9 cellular contexts compared by ENCODE assay signal in the genomic region with DNA sequence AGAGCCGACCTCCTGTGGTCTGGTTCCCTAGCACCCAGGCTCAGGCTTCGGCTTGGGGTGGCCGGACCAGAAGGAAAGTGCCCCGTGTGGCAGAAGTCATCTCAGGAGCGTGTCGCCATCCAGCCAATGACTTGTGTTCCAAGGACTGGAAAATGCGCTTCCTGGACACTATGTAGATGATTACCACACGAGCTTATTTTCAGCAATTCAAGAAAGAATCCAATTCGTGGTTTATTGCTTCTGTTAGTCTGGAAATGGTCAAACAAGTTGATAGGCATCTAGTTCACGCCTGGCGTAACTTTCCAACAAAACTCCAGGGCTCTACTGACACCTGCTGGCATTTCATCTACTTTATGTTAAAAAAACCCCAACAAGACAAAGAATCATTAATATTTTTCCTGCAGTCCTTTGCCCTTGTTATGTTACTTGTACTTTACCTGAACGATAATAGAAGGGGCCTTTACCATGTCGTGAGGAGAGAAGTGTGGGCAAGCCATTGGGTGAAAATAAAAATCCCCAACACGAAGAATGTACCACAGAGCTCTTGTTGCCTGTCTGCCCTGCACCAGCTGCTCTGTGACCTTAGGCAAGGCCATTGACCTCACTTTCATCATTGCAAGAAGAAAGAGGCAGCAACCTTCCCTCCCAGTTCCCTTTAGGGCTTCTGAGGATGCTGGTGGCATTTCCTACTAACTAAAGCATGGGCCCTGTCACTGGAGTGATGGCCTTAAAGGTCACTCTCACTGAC.
DNase-seq lines count a peak whose midpoint lies in the region; TF ChIP-seq lines count a peak whose summit lies in the region.
"Had no signal": no experiment of that assay in that cellular context is flagged by ENCODE, and none has a peak within 500 bp of the region (broad histone marks: within the 10 kb centered on the region; RNA-seq: fewer than 3 reads in every experiment).

No MANE protein-coding gene starts in this region.

- POLR2A ChIA-PET in MCF 10A (lab: Yijun Ruan, JAX), result interaction anchor here (0.8 to 1.0 kb wide), 2 partner anchors 569 to 584 kb away, joined by 3 read pairs; no protein-coding TSS in a partner anchor

- peak; percentile 51 for TF ChIP-seq CTCF in MCF 10A (IDR thresholded peaks at IDR 0.05; ENCODE audit: unreplicated experiment)
- TF ChIP-seq CTCF in type B pancreatic cell (conservative IDR thresholded peaks at IDR 0.05), result peak; percentile 79

- H3K36me3 Mint-ChIP-seq in MCF 10A (ENCODE audit: insufficient read depth, unreplicated experiment) (no peaks in the 10 kb centered on the region), type B pancreatic cell (peaks cover 10% of the 10 kb centered on the region)

- H3K27ac ChIP-seq in effector memory CD4-positive, alpha-beta T cell (ENCODE audit: insufficient read depth, low read length, poor library complexity, severe bottlenecking), result no peak overlapping the region

- DNase-seq in NCI-H2029 treated with DMSO at 0.1 percent for 48 hours (lab: John Stamatoyannopoulos, UW) (peak; percentile 5), NCI-H2029 (lab: John Stamatoyannopoulos, UW) (no peak), NCI-H2171 treated with DMSO at 0.1 percent for 48 hours (lab: John Stamatoyannopoulos, UW) (peak; percentile 65), MCF 10A (ENCODE audit: unreplicated experiment) (peak; percentile 62), kidney tubule cell (ENCODE audit: low spot score) (peak; percentile 65), type B pancreatic cell (ENCODE audit: extremely low spot score, unreplicated experiment) (no peak), NCI-H128 (lab: John Stamatoyannopoulos, UW; ENCODE audit: unreplicated experiment) (no peak)
- no peak for DNase-seq in effector memory CD4-positive, alpha-beta T cell

- H3K27me3 ChIP-seq in effector memory CD4-positive, alpha-beta T cell (replicated peaks; ENCODE audit: control insufficient read depth, insufficient read depth, low read length, poor library complexity, severe bottlenecking), result no peaks in the 10 kb centered on the region

- BruUV-seq in MCF 10A (replicated peaks; lab: Mats Ljungman, UMichigan), result no TSS peak

- no peaks in the 10 kb centered on the region for H3K9me3 Mint-ChIP-seq in MCF 10A (ENCODE audit: unreplicated experiment)
- no peaks in the 10 kb centered on the region for H3K9me3 Mint-ChIP-seq in type B pancreatic cell
- H3K9me3 Mint-ChIP-seq: activated T-cell treated with anti-CD3 and anti-CD28 coated beads, Interleukin-2, amount 50 U/mL, for 72 hours had no signal

- H3K9me3 ChIP-seq in effector memory CD4-positive, alpha-beta T cell (ENCODE audit: control insufficient read depth, low read length), result no peaks in the 10 kb centered on the region

- H3K4me1 Mint-ChIP-seq in MCF 10A (ENCODE audit: insufficient read depth, unreplicated experiment) (no peaks in the 10 kb centered on the region), type B pancreatic cell (ENCODE audit: unreplicated experiment) (peaks cover 27% of the 10 kb centered on the region)

- no peak overlapping the region for H3K4me3 ChIP-seq in effector memory CD4-positive, alpha-beta T cell (ENCODE audit: insufficient read depth, low read depth, low read length, poor library complexity, severe bottlenecking)

- H3K4me1 ChIP-seq in effector memory CD4-positive, alpha-beta T cell (ENCODE audit: control insufficient read depth, insufficient read depth, low read length, poor library complexity, severe bottlenecking), result no peaks in the 10 kb centered on the region

- H3K27me3 Mint-ChIP-seq in MCF 10A (ENCODE audit: insufficient read depth, unreplicated experiment) (no peaks in the 10 kb centered on the region), type B pancreatic cell (no peaks in the 10 kb centered on the region)

- CTCF ChIA-PET in MCF 10A (lab: Yijun Ruan, JAX), result interaction anchor here (0.6 to 5.1 kb wide), 93 partner anchors 9 to 850 kb away, joined by 3 to 85 read pairs (median 4); no protein-coding TSS in a partner anchor

- intact Hi-C loops in MCF 10A (cut with micrococcal nuclease), result loop anchor here (1.0 to 10.0 kb wide), 4 partner anchors 145 to 600 kb away; no protein-coding TSS in a partner anchor

- no peaks in the 10 kb centered on the region for H3K36me3 ChIP-seq in effector memory CD4-positive, alpha-beta T cell (ENCODE audit: control insufficient read depth, insufficient read depth, low read length)

- H3K4me3 Mint-ChIP-seq in MCF 10A (ENCODE audit: unreplicated experiment), result no peak overlapping the region
- H3K4me3 Mint-ChIP-seq in type B pancreatic cell, result no peak overlapping the region
- H3K4me3 Mint-ChIP-seq: activated T-cell treated with anti-CD3 and anti-CD28 coated beads, Interleukin-2, amount 50 U/mL, for 72 hours had no signal

- H3K27ac Mint-ChIP-seq in MCF 10A (ENCODE audit: low read depth, unreplicated experiment) (no peak overlapping the region), type B pancreatic cell (no peak overlapping the region)
- H3K27ac Mint-ChIP-seq: activated T-cell treated with anti-CD3 and anti-CD28 coated beads, Interleukin-2, amount 50 U/mL, for 72 hours had no signal

Comparison
In these comparisons a context has a peak if more than half of its experiments do, and no peak if none do; other contexts are left out.
1. DNase-seq: peak in NCI-H2029 treated with DMSO at 0.1 percent for 48 hours (single experiment), NCI-H2171 treated with DMSO at 0.1 percent for 48 hours (single experiment), MCF 10A (single experiment) and kidney tubule cell (single experiment); none in NCI-H2029 (single experiment), type B pancreatic cell (single experiment), effector memory CD4-positive, alpha-beta T cell (0 of 3) and NCI-H128 (single experiment).